8 cellular contexts compared by ENCODE assay signal in the genomic region with DNA sequence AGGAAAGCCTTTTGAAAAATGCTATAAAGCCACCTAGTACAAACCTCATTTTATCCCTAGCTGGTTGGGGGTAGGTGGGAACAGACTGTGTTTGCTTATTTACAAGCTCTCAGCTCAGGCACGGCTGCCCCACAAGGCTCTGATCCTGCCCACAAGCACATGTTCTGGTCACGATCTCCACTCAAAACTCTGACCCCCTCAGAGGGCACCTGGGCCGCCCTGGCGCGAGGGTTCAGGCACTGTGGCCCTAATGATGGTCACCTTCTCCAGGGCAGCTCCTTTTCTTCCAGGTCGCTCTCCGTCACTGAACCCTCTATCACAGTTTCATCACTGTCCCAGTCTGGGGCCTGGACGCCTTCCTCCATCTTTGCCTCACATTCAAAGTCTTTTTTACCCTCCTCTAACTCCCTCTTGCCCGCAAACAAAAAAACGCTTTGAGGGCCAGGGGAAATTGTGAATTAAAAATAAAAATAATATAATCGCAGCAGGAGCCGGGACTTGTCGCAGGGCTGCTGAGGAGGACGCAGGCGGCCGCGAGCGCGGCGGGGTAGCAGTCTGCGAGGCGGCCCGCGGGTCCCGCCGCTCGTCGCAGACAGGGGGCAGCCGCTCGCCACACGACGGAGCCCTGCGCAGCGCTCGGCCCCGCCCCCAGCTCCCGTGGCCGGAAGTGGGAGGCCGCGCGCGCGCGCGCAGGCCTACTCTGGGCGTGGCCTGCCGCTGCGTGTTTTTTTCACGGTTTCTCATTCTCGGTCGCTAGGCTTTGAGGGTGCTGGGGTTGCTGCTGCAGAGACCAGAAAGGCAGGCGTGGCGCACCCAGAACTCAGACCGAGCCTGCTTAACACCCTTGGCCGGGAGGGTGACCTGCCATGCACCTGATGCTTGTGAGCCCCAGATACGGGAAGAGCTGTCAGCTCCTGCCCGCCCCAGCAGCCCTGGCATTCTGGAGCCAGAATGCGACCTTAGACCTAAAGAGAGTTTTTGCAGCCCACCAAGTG. TPM values are rescaled to one million over a fixed set of nuclear protein-coding genes. Genes with fewer than 3 reads are reported as not detected.
DNase-seq lines count a peak whose midpoint lies in the region; ATAC-seq and TF ChIP-seq lines count a peak whose summit lies in the region.

A gene with protein sequence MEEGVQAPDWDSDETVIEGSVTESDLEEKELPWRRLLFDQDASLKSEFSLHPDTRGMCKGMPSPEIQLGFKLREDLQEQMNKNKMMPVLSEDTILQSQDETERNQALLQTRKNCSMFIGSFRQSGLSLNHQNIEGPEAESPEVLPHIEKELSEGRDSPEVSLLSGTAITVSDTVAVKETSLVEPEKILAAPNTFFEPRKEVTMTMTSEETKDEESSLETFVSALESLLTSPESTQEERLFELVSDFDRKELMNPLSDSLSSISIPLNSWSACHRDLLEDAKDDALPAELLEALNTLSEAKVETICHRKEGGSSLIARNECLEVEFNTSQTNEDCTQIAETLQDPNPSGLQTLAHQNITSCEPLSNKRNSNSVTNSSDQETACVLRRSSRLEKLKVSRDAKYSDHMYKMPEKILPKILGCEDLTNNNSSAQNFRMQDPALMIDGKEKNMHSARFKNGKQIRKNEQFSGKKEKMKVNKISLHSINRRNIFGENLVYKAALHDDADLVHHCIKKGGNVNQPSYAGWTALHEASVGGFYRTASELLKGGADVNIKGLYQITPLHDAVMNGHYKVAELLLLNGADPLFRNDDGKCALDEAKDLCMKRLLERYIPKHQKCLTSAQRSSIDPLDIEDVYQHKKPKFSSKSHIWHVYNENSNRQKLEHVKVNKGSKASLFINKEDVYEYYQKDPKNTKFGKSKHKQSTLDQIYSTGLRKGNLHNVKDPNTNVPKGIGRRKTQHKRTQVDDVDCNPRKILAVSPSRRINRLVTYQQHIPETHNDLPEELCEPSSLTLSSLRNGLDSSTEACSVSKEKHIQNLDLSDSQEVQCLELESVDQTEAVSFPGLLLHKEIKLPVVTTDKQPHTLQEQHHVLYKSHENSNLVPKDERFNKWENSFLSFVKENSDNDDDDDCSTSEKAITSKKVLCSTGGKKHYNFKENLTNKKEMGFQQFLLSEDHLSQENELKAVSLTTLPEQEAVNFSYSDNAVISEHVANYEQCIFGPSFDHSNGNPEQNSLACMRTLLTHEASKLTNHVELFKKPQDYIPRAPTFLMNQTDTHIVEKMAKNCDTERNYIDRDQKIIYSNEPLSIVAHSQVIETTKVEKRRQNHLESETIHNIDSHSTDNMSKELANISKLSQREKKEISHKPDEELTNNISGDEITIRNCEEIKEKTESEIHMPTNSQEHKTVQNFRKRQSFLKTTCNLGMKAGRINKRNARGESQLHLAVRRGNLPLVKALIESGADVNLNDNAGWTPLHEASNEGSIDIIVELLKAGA (N-terminal part only) (minus strand): TSS at position 557 of the 995 bp plus-strand sequence. CDS start 192 bp downstream, at position 365.

- intact Hi-C loops in left ventricle myocardium inferior (cut with micrococcal nuclease) (loop anchor here (10.0 kb wide), 1 partner anchor 448 kb away; no protein-coding TSS in a partner anchor), prostate gland (cut with DNase I) (loop anchor here (2.0 kb wide), 2 partner anchors 184 to 444 kb away; a partner anchor contains a TSS)

- peak; percentile 47 for TF ChIP-seq POLR2A in prostate gland (IDR thresholded peaks at IDR 0.05)

- TF ChIP-seq CTCF in GM12874 (IDR thresholded peaks at IDR 0.05; ENCODE audit: insufficient read depth, low read depth, low read length) (peak; percentile 86), left ventricle myocardium inferior (IDR thresholded peaks at IDR 0.05; ENCODE audit: borderline replicate concordance) (peak; percentile 94), prostate gland (IDR thresholded peaks at IDR 0.05) (peak; percentile 91 to 98 (median 96))

- H3K27ac ChIP-seq in left ventricle myocardium inferior (replicated peaks) = peak within 1 kb of the TSS; percentile 75
- peak within 1 kb of the TSS; percentile 65 to 66 for H3K27ac ChIP-seq in prostate gland

- 3% methylated on average over 47 of the region's 58 CpGs for WGBS in prostate gland

- ATAC-seq in HG02642 (IDR thresholded peaks at IDR 0.05; ENCODE audit: poor library complexity, unreplicated experiment) = peak; percentile 99

- H3K9me3 ChIP-seq in left ventricle myocardium inferior (replicated peaks) (no peaks in the 10 kb centered on the region), prostate gland (no peaks in the 10 kb centered on the region)

- no peaks in the 10 kb centered on the region for H3K36me3 ChIP-seq in left ventricle myocardium inferior
- H3K36me3 ChIP-seq in prostate gland = no peaks in the 10 kb centered on the region

- peak within 1 kb of the TSS; percentile 84 for H3K4me3 ChIP-seq in left ventricle myocardium inferior
- H3K4me3 ChIP-seq in prostate gland = peak within 1 kb of the TSS; percentile 47 to 56

- H3K4me1 ChIP-seq in left ventricle myocardium inferior = peaks cover 14% of the 10 kb centered on the region
- no peaks in the 10 kb centered on the region for H3K4me1 ChIP-seq in prostate gland (replicated peaks)

- DNase-seq in NCI-H1105 (lab: John Stamatoyannopoulos, UW) (peak; percentile 63), SW480 (ENCODE audit: low spot score) (peak; percentile 62), amniotic epithelial cell (ENCODE audit: low read depth) (peak; percentile 65), left ventricle myocardium inferior (peak; percentile 89), prostate gland (ENCODE audit: low spot score) (peak; percentile 72), ureter (ENCODE audit: low spot score) (peak; percentile 89)

- H3K27me3 ChIP-seq in left ventricle myocardium inferior (ENCODE audit: low read depth) = peaks cover 8% of the 10 kb centered on the region
- no peaks in the 10 kb centered on the region for H3K27me3 ChIP-seq in prostate gland (replicated peaks; ENCODE audit: insufficient read depth)

RNA-seq across cellular contexts. Expression of the gene that starts here (rescaled TPM):
- total RNA-seq in left ventricle myocardium inferior (0.11 TPM), prostate gland (1 to 10 TPM in 1 of 2 donors, under 1 TPM in 1; 0.41 to 3.7 TPM), ureter (1.0 TPM)

Comparison
In these comparisons a context has a peak if more than half of its experiments do, and no peak if none do; other contexts are left out.
1. Peak in every context shown above with its lines: DNase-seq, ATAC-seq, H3K4me3 ChIP-seq and H3K27ac ChIP-seq.
2. Peak in DNase-seq, H3K4me3 ChIP-seq and H3K27ac ChIP-seq in left ventricle myocardium inferior; RNA of the gene not detected or under 1 TPM.